Comparison of ENCODE assay signal across 8 cellular contexts in genomic region chr2:59301466-59302402, GRCh38.
DNase-seq lines count a peak whose midpoint lies in the region; ATAC-seq and TF ChIP-seq lines count a peak whose summit lies in the region.

No MANE protein-coding gene starts in this region.

- POLR2A ChIA-PET in AG04449 (lab: Yijun Ruan, JAX) = no interaction called here
- POLR2A ChIA-PET in activated CD8-positive, alpha-beta T cell treated with anti-CD3 and anti-CD28 coated beads for 36 hours (lab: Charles Lee) = no interaction called here

- H3K4me3 Mint-ChIP-seq in activated CD8-positive, alpha-beta T cell treated with anti-CD3 and anti-CD28 coated beads for 36 hours = no peak overlapping the region
- no peak overlapping the region for H3K4me3 Mint-ChIP-seq in progenitor cell of endocrine pancreas (ENCODE audit: low read depth)

- no peak overlapping the region for H3K4me3 ChIP-seq in AG04449 (ENCODE audit: low read depth, low read length)
- no peak overlapping the region for H3K4me3 ChIP-seq in heart left ventricle

- no peaks in the 10 kb centered on the region for H3K27me3 ChIP-seq in heart left ventricle

- no peak overlapping the region for H3K27ac ChIP-seq in heart left ventricle

- 30 to 39% (median 35%) methylated on average over 14 of the region's 14 CpGs for WGBS in heart left ventricle, 4 donors

- TF ChIP-seq POLR2A in heart left ventricle (IDR thresholded peaks at IDR 0.05) = no peak

- TF ChIP-seq CTCF in AG04449 (IDR thresholded peaks at IDR 0.05; ENCODE audit: insufficient read depth, low read length, missing control alignments) = peak; percentile 55
- peak; percentile 58 for TF ChIP-seq CTCF in GM12872 (IDR thresholded peaks at IDR 0.05; ENCODE audit: insufficient read depth, low read depth, low read length)
- peak; percentile 46 for TF ChIP-seq CTCF in activated CD8-positive, alpha-beta T cell treated with anti-CD3 and anti-CD28 coated beads for 36 hours (IDR thresholded peaks at IDR 0.05)
- TF ChIP-seq CTCF in heart left ventricle (IDR thresholded peaks at IDR 0.05) = peak; percentile 32 to 73 (median 54)
- TF ChIP-seq CTCF in progenitor cell of endocrine pancreas (IDR thresholded peaks at IDR 0.05; ENCODE audit: unreplicated experiment) = peak; percentile 74

- H3K36me3 ChIP-seq in heart left ventricle = no peaks in the 10 kb centered on the region

- CTCF ChIA-PET in AG04449 (lab: Yijun Ruan, JAX) = interaction anchor here (0.7 to 2.0 kb wide), 14 partner anchors 8 to 1282 kb away, joined by 3 to 17 read pairs (median 4); no protein-coding TSS in a partner anchor
- CTCF ChIA-PET in activated CD8-positive, alpha-beta T cell treated with anti-CD3 and anti-CD28 coated beads for 36 hours (lab: Charles Lee) = interaction anchor here (0.8 to 2.3 kb wide), 7 partner anchors 8 to 1248 kb away, joined by 3 to 5 read pairs (median 3); no protein-coding TSS in a partner anchor

- H3K27me3 Mint-ChIP-seq in activated CD8-positive, alpha-beta T cell treated with anti-CD3 and anti-CD28 coated beads for 36 hours = no peaks in the 10 kb centered on the region
- H3K27me3 Mint-ChIP-seq in progenitor cell of endocrine pancreas = no peaks in the 10 kb centered on the region

- intact Hi-C loops in activated CD8-positive, alpha-beta T cell treated with anti-CD3 and anti-CD28 coated beads for 36 hours (cut with micrococcal nuclease) = loop anchor here (10.0 kb wide), 3 partner anchors 283 to 1253 kb away; partner anchors contain the start of gene BCL11A
- intact Hi-C loops in heart left ventricle (cut with DNase I) = loop anchor here in 8 of 10 donors (5.0 to 10.0 kb wide), 9 partner anchors 813 to 1283 kb away; partner anchors contain the start of gene BCL11A (in 5 of the 8)

- H3K4me1 ChIP-seq in heart left ventricle = peaks cover 0 to 6% (median 0%) of the 10 kb centered on the region in 12 donors

- H3K9me3 ChIP-seq in heart left ventricle = no peaks in the 10 kb centered on the region

- H3K36me3 Mint-ChIP-seq in activated CD8-positive, alpha-beta T cell treated with anti-CD3 and anti-CD28 coated beads for 36 hours (ENCODE audit: low read depth) = no peaks in the 10 kb centered on the region
- no peaks in the 10 kb centered on the region for H3K36me3 Mint-ChIP-seq in progenitor cell of endocrine pancreas (ENCODE audit: insufficient read depth)

- no peak overlapping the region for H3K27ac Mint-ChIP-seq in activated CD8-positive, alpha-beta T cell treated with anti-CD3 and anti-CD28 coated beads for 36 hours
- H3K27ac Mint-ChIP-seq in progenitor cell of endocrine pancreas = no peak overlapping the region

- no peaks in the 10 kb centered on the region for H3K4me1 Mint-ChIP-seq in activated CD8-positive, alpha-beta T cell treated with anti-CD3 and anti-CD28 coated beads for 36 hours (ENCODE audit: low read depth)
- H3K4me1 Mint-ChIP-seq in progenitor cell of endocrine pancreas (ENCODE audit: low read depth) = no peaks in the 10 kb centered on the region

- ATAC-seq in HG02884 (IDR thresholded peaks at IDR 0.05; ENCODE audit: unreplicated experiment) (peak; percentile 74), heart left ventricle (peak; percentile 69 to 91 (median 74)), GM21447 (IDR thresholded peaks at IDR 0.05; ENCODE audit: unreplicated experiment) (no peak)
- ATAC-seq in activated CD8-positive, alpha-beta T cell treated with anti-CD3 and anti-CD28 coated beads for 36 hours = no peak

- no peaks in the 10 kb centered on the region for H3K9me3 Mint-ChIP-seq in activated CD8-positive, alpha-beta T cell treated with anti-CD3 and anti-CD28 coated beads for 36 hours
- no peaks in the 10 kb centered on the region for H3K9me3 Mint-ChIP-seq in progenitor cell of endocrine pancreas (ENCODE audit: low read depth)

- DNase-seq in AG04449 (ENCODE audit: low read depth, low spot score) (peak; percentile 31), NCI-H2107 (lab: John Stamatoyannopoulos, UW) (peak; percentile 42), heart left ventricle (peak in 3 of 5 donors; percentile 22 to 31 (median 29)), progenitor cell of endocrine pancreas (ENCODE audit: low spot score, unreplicated experiment) (peak; percentile 18)
- peak; percentile 15 for DNase-seq in activated CD8-positive, alpha-beta T cell treated with anti-CD3 and anti-CD28 coated beads for 36 hours

Comparison
In these comparisons a context has a peak if more than half of its experiments do, and no peak if none do; other contexts are left out.
1. ATAC-seq: peak in HG02884 (single experiment) and heart left ventricle (4 of 4); none in activated CD8-positive, alpha-beta T cell treated with anti-CD3 and anti-CD28 coated beads for 36 hours (single experiment) and GM21447 (single experiment).
2. Peak in every context shown above with its lines, with median percentiles within 50 percentile points of each other: DNase-seq and CTCF ChIP-seq.